9 cellular contexts compared by ENCODE assay signal in genomic region chr7:73827568-73828106, GRCh38. TPM values are rescaled to one million over a fixed set of nuclear protein-coding genes. Genes with fewer than 3 reads are reported as not detected.
DNase-seq lines count a peak whose midpoint lies in the region; ATAC-seq and TF ChIP-seq lines count a peak whose summit lies in the region.
"Had no signal": no experiment of that assay in that cellular context is flagged by ENCODE, and none has a peak within 500 bp of the region (broad histone marks: within the 10 kb centered on the region; RNA-seq: fewer than 3 reads in every experiment).

No MANE protein-coding gene starts in this region.

- no peaks in the 10 kb centered on the region for H3K9me3 ChIP-seq in OCI-LY3 (ENCODE audit: insufficient read depth, low read length)
- no peaks in the 10 kb centered on the region for H3K9me3 ChIP-seq in left ventricle myocardium inferior (replicated peaks)
- no peaks in the 10 kb centered on the region for H3K9me3 ChIP-seq in upper lobe of left lung

- no peaks in the 10 kb centered on the region for H3K9me3 Mint-ChIP-seq in activated T-cell treated with anti-CD3 and anti-CD28 coated beads, Interleukin-2, amount 50 U/mL, for 72 hours
- H3K9me3 Mint-ChIP-seq in HFFc6 = no peaks in the 10 kb centered on the region

- H3K4me1 ChIP-seq in OCI-LY3 (ENCODE audit: low read length) = peaks cover 33% of the 10 kb centered on the region
- H3K4me1 ChIP-seq in left ventricle myocardium inferior = peaks cover 13% of the 10 kb centered on the region
- H3K4me1 ChIP-seq in upper lobe of left lung = peaks cover 35 to 56% (median 49%) of the 10 kb centered on the region in 4 donors

- H3K36me3 ChIP-seq in OCI-LY3 (replicated peaks; ENCODE audit: low read depth, low read length) (no peaks in the 10 kb centered on the region), left ventricle myocardium inferior (no peaks in the 10 kb centered on the region), upper lobe of left lung (no peaks in the 10 kb centered on the region)

- H3K27me3 ChIP-seq in OCI-LY3 (ENCODE audit: low read depth, low read length) (no peaks in the 10 kb centered on the region), left ventricle myocardium inferior (ENCODE audit: low read depth) (peaks cover 57% of the 10 kb centered on the region), upper lobe of left lung (no peaks in the 10 kb centered on the region)

- H4K20me1 ChIP-seq in OCI-LY3 (ENCODE audit: insufficient read depth, low read length) = no peaks in the 10 kb centered on the region

- H3K9ac ChIP-seq in OCI-LY3 (ENCODE audit: low read length) = no peak overlapping the region

- peak overlapping the region in 1 of 2 donors; percentile 29 for H3K4me3 Mint-ChIP-seq in activated T-cell treated with anti-CD3 and anti-CD28 coated beads, Interleukin-2, amount 50 U/mL, for 72 hours
- no peak overlapping the region for H3K4me3 Mint-ChIP-seq in HFFc6

- intact Hi-C loops in left ventricle myocardium inferior (cut with micrococcal nuclease) = no loop called here

- peak in 2 of 4 donors; percentile 30 to 40 for TF ChIP-seq EP300 in upper lobe of left lung (IDR thresholded peaks at IDR 0.05)

- H3K27me3 Mint-ChIP-seq in activated T-cell treated with anti-CD3 and anti-CD28 coated beads, Interleukin-2, amount 50 U/mL, for 72 hours (ENCODE audit: low read depth) = peaks cover 29% of the 10 kb centered on the region
- H3K27me3 Mint-ChIP-seq in HFFc6 (ENCODE audit: insufficient read depth) = peaks cover 4% of the 10 kb centered on the region; the same call in 1 of the 2 replicates

- H3K4me3 ChIP-seq in OCI-LY3 (ENCODE audit: low read length) (no peak overlapping the region), left ventricle myocardium inferior (no peak overlapping the region), upper lobe of left lung (peak overlapping the region in 1 of 4 donors; percentile 12)
- H3K4me3 ChIP-seq: dorsolateral prefrontal cortex had no signal

- no peak for DNase-seq in activated T-cell treated with anti-CD3 and anti-CD28 coated beads, Interleukin-2, amount 50 U/mL, for 72 hours
- no peak for DNase-seq in activated T-cell treated with anti-CD3 and anti-CD28 coated beads, Interleukin-2, amount 50 U/mL, for 1 hour
- DNase-seq in left ventricle myocardium inferior (no peak), upper lobe of left lung (peak in 1 of 2 donors; percentile 87), SKM-1 (lab: John Stamatoyannopoulos, UW; ENCODE audit: unreplicated experiment) (no peak), HFFc6 (no peak)

- no peaks in the 10 kb centered on the region for H3K36me3 Mint-ChIP-seq in activated T-cell treated with anti-CD3 and anti-CD28 coated beads, Interleukin-2, amount 50 U/mL, for 72 hours (ENCODE audit: insufficient read depth in 2 of 2)
- no peaks in the 10 kb centered on the region for H3K36me3 Mint-ChIP-seq in HFFc6 (ENCODE audit: low read depth)

- H3K79me2 ChIP-seq in OCI-LY3 (ENCODE audit: low read length) = no peaks in the 10 kb centered on the region

- peak overlapping the region; percentile 65; the same call in 1 of the 2 replicates for H3K4me2 ChIP-seq in OCI-LY3 (ENCODE audit: low read length)

- H3K4me1 Mint-ChIP-seq in activated T-cell treated with anti-CD3 and anti-CD28 coated beads, Interleukin-2, amount 50 U/mL, for 72 hours (ENCODE audit: low read depth) = peaks cover 26% of the 10 kb centered on the region
- H3K4me1 Mint-ChIP-seq in HFFc6 (ENCODE audit: low read depth) = peaks cover 45% of the 10 kb centered on the region

- 22 to 24% methylated on average over 4 to 8 of the region's 11 CpGs for WGBS in upper lobe of left lung, 2 donors

- 0 out of 2 replicates have a peak overlapping the region, but pooled peaks have one; percentile 15 for H2AFZ ChIP-seq in OCI-LY3 (ENCODE audit: low read depth, low read length)

- no peak for TF ChIP-seq CTCF in OCI-LY3 (IDR thresholded peaks at IDR 0.05; ENCODE audit: low read depth, low read length)
- no peak for TF ChIP-seq CTCF in left ventricle myocardium inferior (IDR thresholded peaks at IDR 0.05; ENCODE audit: borderline replicate concordance)
- TF ChIP-seq CTCF in upper lobe of left lung (IDR thresholded peaks at IDR 0.05) = no peak
- no peak for TF ChIP-seq CTCF in HFFc6 (IDR thresholded peaks at IDR 0.05)

- peak in 1 of 2 donors; percentile 14 for ATAC-seq in activated T-cell treated with anti-CD3 and anti-CD28 coated beads, Interleukin-2, amount 50 U/mL, for 72 hours (replicated peaks in 1 of 2)
- ATAC-seq in upper lobe of left lung (ENCODE audit: low FRiP score in 2 of 2) (peak; percentile 21 to 86), HG03469 (IDR thresholded peaks at IDR 0.05; ENCODE audit: unreplicated experiment) (no peak)

- peak overlapping the region; percentile 49 for H3K27ac Mint-ChIP-seq in activated T-cell treated with anti-CD3 and anti-CD28 coated beads, Interleukin-2, amount 50 U/mL, for 72 hours
- H3K27ac Mint-ChIP-seq in HFFc6 = no peak overlapping the region

- no peak for TF ChIP-seq POLR2A in upper lobe of left lung (IDR thresholded peaks at IDR 0.05)

- H3K27ac ChIP-seq in OCI-LY3 (ENCODE audit: low read length) = no peak overlapping the region
- peak overlapping the region; percentile 8 for H3K27ac ChIP-seq in left ventricle myocardium inferior (replicated peaks)
- peak overlapping the region; percentile 74 to 90 (median 88) for H3K27ac ChIP-seq in upper lobe of left lung

RNA-seq across cellular contexts. Expression of gene CLDN4, which starts 3.2 kb away (rescaled TPM):
- total RNA-seq in activated T-cell treated with anti-CD3 and anti-CD28 coated beads, Interleukin-2, amount 50 U/mL, for 72 hours = under 1 TPM; 0.34 to 0.53 TPM
- total RNA-seq in left ventricle myocardium inferior = 0.27 TPM
- total RNA-seq in upper lobe of left lung = 100 to 1,000 TPM in 5 of 6 donors, 10 to 100 TPM in 1; 88.0 to 231 (median 169) TPM
- under 1 TPM; 0.05 to 0.47 (median 0.32) TPM for total RNA-seq in HFFc6 (2021; fragmentation: NEBNext Ultra II Directional; extraction: Animal tissue kit (Norgen Biotek cat#: 25700))

RNA-seq across cellular contexts. Expression of gene METTL27, which starts 14.7 kb away (rescaled TPM):
- total RNA-seq in activated T-cell treated with anti-CD3 and anti-CD28 coated beads, Interleukin-2, amount 50 U/mL, for 72 hours = 1 to 10 TPM in 1 of 2 donors, not detected in 1; 1.8 TPM
- total RNA-seq in left ventricle myocardium inferior (0.44 TPM), upper lobe of left lung (10 to 100 TPM in 2 of 6 donors, 1 to 10 TPM in 4; 3.0 to 23.0 (median 7.2) TPM)
- 1 to 10 TPM; 3.9 to 7.2 (median 6.0) TPM for total RNA-seq in HFFc6 (2021; fragmentation: NEBNext Ultra II Directional; extraction: Animal tissue kit (Norgen Biotek cat#: 25700))

RNA-seq across cellular contexts. Expression of gene TMEM270, which starts 33.3 kb away (rescaled TPM):
- total RNA-seq in activated T-cell treated with anti-CD3 and anti-CD28 coated beads, Interleukin-2, amount 50 U/mL, for 72 hours = not detected
- not detected for total RNA-seq in left ventricle myocardium inferior
- not detected for total RNA-seq in upper lobe of left lung
- not detected for total RNA-seq in HFFc6 (2021; fragmentation: NEBNext Ultra II Directional; extraction: Animal tissue kit (Norgen Biotek cat#: 25700))

RNA-seq across cellular contexts. Expression of gene CLDN3, which starts 57.6 kb away (rescaled TPM):
- total RNA-seq in activated T-cell treated with anti-CD3 and anti-CD28 coated beads, Interleukin-2, amount 50 U/mL, for 72 hours = not detected
- total RNA-seq in left ventricle myocardium inferior = not detected
- total RNA-seq in upper lobe of left lung = 10 to 100 TPM; 21.9 to 95.0 (median 43.9) TPM
- not detected for total RNA-seq in HFFc6 (2021; fragmentation: NEBNext Ultra II Directional; extraction: Animal tissue kit (Norgen Biotek cat#: 25700))

Comparison
In these comparisons a context has a peak if more than half of its experiments do, and no peak if none do; other contexts are left out.
1. RNA of gene CLDN4, which starts 3.2 kb away (total RNA-seq): 88.0 to 231 TPM in upper lobe of left lung; 0.34 to 0.53 TPM in activated T-cell treated with anti-CD3 and anti-CD28 coated beads, Interleukin-2, amount 50 U/mL, for 72 hours, 0.05 to 0.47 TPM in HFFc6 and 0.27 TPM in left ventricle myocardium inferior (single experiment); every median in the first group is over 10 times any median in the second.